Comparison of ENCODE assay signal across 13 cellular contexts in the genomic region with DNA sequence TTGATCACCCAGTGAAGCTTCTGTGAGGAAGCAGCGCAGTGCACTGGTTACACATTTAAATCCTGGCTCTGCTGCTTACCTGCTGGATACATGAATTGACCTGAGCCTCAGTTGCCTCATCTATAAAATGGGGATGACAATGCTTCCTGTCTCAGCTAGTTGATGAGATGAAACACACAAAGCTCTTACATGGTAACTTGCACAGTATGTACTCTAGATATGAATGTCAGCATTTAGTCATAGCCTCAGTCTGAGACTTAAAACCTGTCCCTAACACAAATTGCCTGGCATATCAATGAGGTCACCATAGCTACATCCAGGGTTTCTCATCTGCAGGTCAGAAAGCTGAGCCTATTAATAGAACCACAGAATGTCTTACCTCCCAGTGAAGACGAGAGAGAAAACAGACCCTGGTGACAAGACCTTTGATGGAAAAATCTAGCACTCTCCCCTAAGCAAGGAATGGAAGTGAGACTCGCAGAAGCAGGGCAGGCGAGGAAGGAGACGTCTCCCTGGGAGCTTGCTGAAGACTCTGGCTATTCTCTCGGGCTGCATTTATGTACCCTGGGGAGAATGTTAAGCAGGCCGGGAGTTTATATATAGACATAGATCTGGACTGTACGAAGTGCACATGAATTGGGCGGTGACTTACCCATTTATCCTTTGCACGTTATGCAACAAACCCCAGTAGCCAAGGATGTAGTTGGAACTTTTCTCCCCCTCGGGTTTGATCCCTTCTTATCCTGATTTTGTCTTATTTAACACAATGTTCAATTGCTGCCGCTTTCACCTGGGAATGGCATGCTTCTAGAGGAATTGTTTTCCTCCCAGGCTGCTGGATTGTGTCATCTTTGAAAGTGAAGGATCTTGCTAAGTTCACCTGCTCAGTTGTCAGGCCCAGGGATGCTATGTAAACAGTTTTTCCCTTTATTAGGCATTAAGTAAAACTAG. TPM values are rescaled to one million over a fixed set of nuclear protein-coding genes. Genes with fewer than 3 reads are reported as not detected.
DNase-seq lines count a peak whose midpoint lies in the region; ATAC-seq and TF ChIP-seq lines count a peak whose summit lies in the region.
"Had no signal": no experiment of that assay in that cellular context is flagged by ENCODE, and none has a peak within 500 bp of the region (broad histone marks: within the 10 kb centered on the region; RNA-seq: fewer than 3 reads in every experiment).

No MANE protein-coding gene starts in this region.

- H3K4me3 ChIP-seq in NB4 (ENCODE audit: low read depth, low read length) (no peak overlapping the region), heart left ventricle (no peak overlapping the region), gastrocnemius medialis (peak overlapping the region in 2 of 4 donors; percentile 1 to 14)
- H3K4me3 ChIP-seq: colonic mucosa, SK-N-MC had no signal

- H3K27me3 Mint-ChIP-seq in activated T-helper 1 cell treated with anti-CD3 and anti-CD28 coated beads, Interleukin-12 subunit alpha, Interleukin-12 subunit beta, Interleukin-2, Interleukin-4 antibody, amounts not matched to agents 30 ng/mL and 10 ng/mL and 1 ng/mL, durations not matched to agents 14 hours and 24 hours and 36 hours (ENCODE audit: insufficient read depth), result no peaks in the 10 kb centered on the region
- H3K27me3 Mint-ChIP-seq: activated naive CD8-positive, alpha-beta T cell treated with anti-CD3 and anti-CD28 coated beads, Interleukin-2, amount 10 ng/mL, durations not matched to agents 7 days and 5 days; CD4-positive, alpha-beta T cell had no signal

- no peak for TF ChIP-seq CTCF in NB4 (IDR thresholded peaks at IDR 0.05; ENCODE audit: low read depth, low read length)
- TF ChIP-seq CTCF in heart left ventricle (IDR thresholded peaks at IDR 0.05), result no peak
- no peak for TF ChIP-seq CTCF in gastrocnemius medialis (IDR thresholded peaks at IDR 0.05 in 4 of 5, conservative IDR thresholded peaks at IDR 0.05 in 1 of 5)

- peak; percentile 75 to 80 (median 77) for ATAC-seq in heart left ventricle
- peak; percentile 73 to 80 for ATAC-seq in gastrocnemius medialis
- ATAC-seq in GM18867 (IDR thresholded peaks at IDR 0.05; ENCODE audit: unreplicated experiment), result no peak

- H3K27me3 ChIP-seq in heart left ventricle (no peaks in the 10 kb centered on the region), gastrocnemius medialis (no peaks in the 10 kb centered on the region)
- H3K27me3 ChIP-seq: colonic mucosa had no signal

- in situ Hi-C loops in gastrocnemius medialis (cut with MboI; ENCODE audit: low sequenced_read_pairs in 4 of 4), result loop anchor here (5.0 to 10.0 kb wide), 2 partner anchors 67 to 69 kb away; no protein-coding TSS in a partner anchor

- no peak overlapping the region for H3K4me3 Mint-ChIP-seq in activated T-helper 1 cell treated with anti-CD3 and anti-CD28 coated beads, Interleukin-12 subunit alpha, Interleukin-12 subunit beta, Interleukin-2, Interleukin-4 antibody, amounts not matched to agents 30 ng/mL and 10 ng/mL and 1 ng/mL, durations not matched to agents 14 hours and 24 hours and 36 hours
- H3K4me3 Mint-ChIP-seq: activated naive CD8-positive, alpha-beta T cell treated with anti-CD3 and anti-CD28 coated beads, Interleukin-2, amount 10 ng/mL, durations not matched to agents 7 days and 5 days; CD4-positive, alpha-beta T cell had no signal

- H3K36me3 Mint-ChIP-seq in activated T-helper 1 cell treated with anti-CD3 and anti-CD28 coated beads, Interleukin-12 subunit alpha, Interleukin-12 subunit beta, Interleukin-2, Interleukin-4 antibody, amounts not matched to agents 30 ng/mL and 10 ng/mL and 1 ng/mL, durations not matched to agents 14 hours and 24 hours and 36 hours (ENCODE audit: low read depth), result peaks cover 45% of the 10 kb centered on the region

- H3K9me3 ChIP-seq in heart left ventricle, result no peaks in the 10 kb centered on the region
- H3K9me3 ChIP-seq in gastrocnemius medialis, result no peaks in the 10 kb centered on the region
- H3K9me3 ChIP-seq: colonic mucosa had no signal

- 41 to 54% (median 51%) methylated on average over 12 of the region's 12 CpGs for WGBS in heart left ventricle, 4 donors

- peaks cover 33% of the 10 kb centered on the region for H3K4me1 Mint-ChIP-seq in activated T-helper 1 cell treated with anti-CD3 and anti-CD28 coated beads, Interleukin-12 subunit alpha, Interleukin-12 subunit beta, Interleukin-2, Interleukin-4 antibody, amounts not matched to agents 30 ng/mL and 10 ng/mL and 1 ng/mL, durations not matched to agents 14 hours and 24 hours and 36 hours (ENCODE audit: low read depth)

- H3K27ac ChIP-seq in heart left ventricle (peak overlapping the region; percentile 62 to 90 (median 78)), gastrocnemius medialis (peak overlapping the region; percentile 78 to 90 (median 83))
- H3K27ac ChIP-seq: colonic mucosa, SK-N-MC, VCaP had no signal

- peaks cover 4% of the 10 kb centered on the region for H3K9me3 Mint-ChIP-seq in activated T-helper 1 cell treated with anti-CD3 and anti-CD28 coated beads, Interleukin-12 subunit alpha, Interleukin-12 subunit beta, Interleukin-2, Interleukin-4 antibody, amounts not matched to agents 30 ng/mL and 10 ng/mL and 1 ng/mL, durations not matched to agents 14 hours and 24 hours and 36 hours
- H3K9me3 Mint-ChIP-seq: activated naive CD8-positive, alpha-beta T cell treated with anti-CD3 and anti-CD28 coated beads, Interleukin-2, amount 10 ng/mL, durations not matched to agents 7 days and 5 days; CD4-positive, alpha-beta T cell had no signal

- H3K4me1 ChIP-seq in heart left ventricle (peaks cover 7 to 41% (median 23%) of the 10 kb centered on the region in 12 donors), gastrocnemius medialis (peaks cover 54 to 57% of the 10 kb centered on the region in 2 donors)
- H3K4me1 ChIP-seq: colonic mucosa had no signal

- TF ChIP-seq POLR2A in NB4 (IDR thresholded peaks at IDR 0.05; ENCODE audit: extremely low read depth, insufficient read length), result peak; percentile 17
- TF ChIP-seq POLR2A in heart left ventricle (IDR thresholded peaks at IDR 0.05), result no peak
- peak in 1 of 2 donors; percentile 49 for TF ChIP-seq POLR2A in gastrocnemius medialis (IDR thresholded peaks at IDR 0.05)

- intact Hi-C loops in activated T-helper 1 cell treated with anti-CD3 and anti-CD28 coated beads, Interleukin-12 subunit alpha, Interleukin-12 subunit beta, Interleukin-2, Interleukin-4 antibody, amounts not matched to agents 30 ng/mL and 10 ng/mL and 1 ng/mL, durations not matched to agents 14 hours and 24 hours and 36 hours (cut with micrococcal nuclease), result loop anchor here (2.0 kb wide), 1 partner anchor 61 kb away; a partner anchor contains a TSS
- intact Hi-C loops in heart left ventricle (cut with DNase I), result loop anchor here in 7 of 10 donors (2.0 to 10.0 kb wide), 10 partner anchors 67 to 191 kb away; no protein-coding TSS in a partner anchor
- intact Hi-C loops in gastrocnemius medialis (cut with DNase I; ENCODE audit: low total_unique reads), result loop anchor here (1.0 kb wide), 1 partner anchor 25 kb away; no protein-coding TSS in a partner anchor

- H3K36me3 ChIP-seq in heart left ventricle (peaks cover 0 to 90% (median 48%) of the 10 kb centered on the region in 9 donors), gastrocnemius medialis (peaks cover 0 to 8% of the 10 kb centered on the region in 2 donors)
- H3K36me3 ChIP-seq: colonic mucosa had no signal

- DNase-seq in NB4 (ENCODE audit: low read depth) (no peak), heart left ventricle (peak in 1 of 5 donors; percentile 26), gastrocnemius medialis (peak; percentile 34 to 37), AG20443 (ENCODE audit: low spot score) (no peak), germinal center (ENCODE audit: low spot score) (no peak)
- DNase-seq in activated T-helper 1 cell treated with anti-CD3 and anti-CD28 coated beads, Interleukin-12 subunit alpha, Interleukin-12 subunit beta, Interleukin-2, Interleukin-4 antibody, amounts not matched to agents 30 ng/mL and 10 ng/mL and 1 ng/mL, durations not matched to agents 14 hours and 24 hours and 36 hours (ENCODE audit: low spot score), result no peak
- DNase-seq: activated naive CD8-positive, alpha-beta T cell treated with anti-CD3 and anti-CD28 coated beads, Interleukin-2, amount 10 ng/mL, durations not matched to agents 7 days and 5 days; CD4-positive, alpha-beta T cell; colonic mucosa; GF-D8 had no signal

- H3K27ac Mint-ChIP-seq in activated T-helper 1 cell treated with anti-CD3 and anti-CD28 coated beads, Interleukin-12 subunit alpha, Interleukin-12 subunit beta, Interleukin-2, Interleukin-4 antibody, amounts not matched to agents 30 ng/mL and 10 ng/mL and 1 ng/mL, durations not matched to agents 14 hours and 24 hours and 36 hours, result peak overlapping the region; percentile 57

RNA-seq across cellular contexts. Expression of a gene that starts 18.0 kb away (rescaled TPM):
- total RNA-seq in activated T-helper 1 cell treated with anti-CD3 and anti-CD28 coated beads, Interleukin-12 subunit alpha, Interleukin-12 subunit beta, Interleukin-2, Interleukin-4 antibody, amounts not matched to agents 30 ng/mL and 10 ng/mL and 1 ng/mL, durations not matched to agents 14 hours and 24 hours and 36 hours, result 49.5 and 58.1 TPM in 2 replicates
- total RNA-seq in heart left ventricle, result 100 to 1,000 TPM in 1 of 9 donors, 10 to 100 TPM in 8; 25.7 to 124 (median 33.7) TPM
- 10 to 100 TPM; 45.0 to 46.5 TPM for polyA plus RNA-seq in heart left ventricle
- 10 to 100 TPM; 32.1 to 84.4 (median 53.8) TPM for total RNA-seq in gastrocnemius medialis

RNA-seq across cellular contexts. Expression of a gene that starts 18.1 kb away (rescaled TPM):
- 141 and 148 TPM in 2 replicates for total RNA-seq in activated T-helper 1 cell treated with anti-CD3 and anti-CD28 coated beads, Interleukin-12 subunit alpha, Interleukin-12 subunit beta, Interleukin-2, Interleukin-4 antibody, amounts not matched to agents 30 ng/mL and 10 ng/mL and 1 ng/mL, durations not matched to agents 14 hours and 24 hours and 36 hours
- 10 to 100 TPM; 27.3 to 52.4 (median 37.6) TPM for total RNA-seq in heart left ventricle
- 10 to 100 TPM; 24.3 to 32.4 TPM for polyA plus RNA-seq in heart left ventricle
- total RNA-seq in gastrocnemius medialis, result 100 to 1,000 TPM in 1 of 4 donors, 10 to 100 TPM in 3; 38.9 to 180 (median 42.5) TPM

RNA-seq across cellular contexts. Expression of a gene that starts 55.5 kb away (rescaled TPM):
- 18.8 and 20.2 TPM in 2 replicates for total RNA-seq in activated T-helper 1 cell treated with anti-CD3 and anti-CD28 coated beads, Interleukin-12 subunit alpha, Interleukin-12 subunit beta, Interleukin-2, Interleukin-4 antibody, amounts not matched to agents 30 ng/mL and 10 ng/mL and 1 ng/mL, durations not matched to agents 14 hours and 24 hours and 36 hours
- 1 to 10 TPM; 2.8 to 9.3 (median 4.8) TPM for total RNA-seq in heart left ventricle
- polyA plus RNA-seq in heart left ventricle, result 1 to 10 TPM; 4.5 to 7.1 TPM
- 1 to 10 TPM; 2.6 to 8.5 (median 5.2) TPM for total RNA-seq in gastrocnemius medialis

Comparison
In these comparisons a context has a peak if more than half of its experiments do, and no peak if none do; other contexts are left out.
1. DNase-seq: peak in gastrocnemius medialis (2 of 2); none in NB4 (single experiment), activated T-helper 1 cell treated with anti-CD3 and anti-CD28 coated beads, Interleukin-12 subunit alpha, Interleukin-12 subunit beta, Interleukin-2, Interleukin-4 antibody, amounts not matched to agents 30 ng/mL and 10 ng/mL and 1 ng/mL, durations not matched to agents 14 hours and 24 hours and 36 hours (single experiment), AG20443 (single experiment) and germinal center (single experiment).